1 cellular context compared by ENCODE assay signal in the genomic region with DNA sequence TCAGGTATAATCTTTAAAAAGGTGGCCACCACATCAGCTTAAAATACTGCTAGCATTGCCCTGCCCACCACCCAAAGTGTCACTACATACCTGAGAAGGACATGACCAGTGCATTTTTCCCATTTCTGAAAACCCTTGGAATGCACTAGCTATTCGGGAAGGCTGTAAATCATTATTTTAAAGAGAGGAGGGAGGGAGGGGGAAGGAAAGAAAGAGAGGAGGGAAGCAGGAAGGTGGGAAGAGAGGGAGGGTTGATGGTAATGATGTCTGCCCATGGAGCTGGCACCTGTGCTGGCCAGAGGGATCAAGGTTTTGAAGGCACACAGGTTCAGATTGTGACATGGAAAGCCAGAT.
A peak's percentile ranks its signal among the peaks of the same experiment; 100 is the strongest.
TF ChIP-seq lines count a peak whose summit lies in the region.

No MANE protein-coding gene starts in this region.

TF ChIP-seq in HEK293T, 16 proteins besides CTCF, POLR2A, EP300 and RAD21:
- peak; percentile 24; the same call in 1 of the 2 replicates for TF ChIP-seq PKNOX1 (IDR thresholded peaks at IDR 0.05)
- no peak for TF ChIP-seq SP1 (IDR thresholded peaks at IDR 0.05)
- TF ChIP-seq BHLHE40 (IDR thresholded peaks at IDR 0.05; ENCODE audit: borderline replicate concordance), result no peak
- no peak for TF ChIP-seq LEF1 (IDR thresholded peaks at IDR 0.05; ENCODE audit: borderline replicate concordance)
- TF ChIP-seq L3MBTL2 (conservative IDR thresholded peaks at IDR 0.05), result no peak
